8 cellular contexts compared by ENCODE assay signal in genomic region chr7:129923709-129924108, GRCh38. TPM values are rescaled to one million over a fixed set of nuclear protein-coding genes. Genes with fewer than 3 reads are reported as not detected.
DNase-seq lines count a peak whose midpoint lies in the region; ATAC-seq and TF ChIP-seq lines count a peak whose summit lies in the region.

No MANE protein-coding gene starts in this region.

- peaks cover 18 to 47% (median 35%) of the 10 kb centered on the region in 4 donors for H3K4me1 Mint-ChIP-seq in CD4-positive, CD25-positive, alpha-beta regulatory T cell
- H3K4me1 Mint-ChIP-seq in T-cell = peaks cover 48 to 55% (median 50%) of the 10 kb centered on the region in 3 donors

- ATAC-seq in CD4-positive, CD25-positive, alpha-beta regulatory T cell (ENCODE audit: low read depth in 2 of 2) = no peak
- ATAC-seq in GM21390 (IDR thresholded peaks at IDR 0.05; ENCODE audit: unreplicated experiment) (peak; percentile 67), T-cell (replicated peaks in 1 of 4) (no peak), HG03520 (IDR thresholded peaks at IDR 0.05; ENCODE audit: unreplicated experiment) (no peak)

- H3K36me3 ChIP-seq in CD4-positive, CD25-positive, alpha-beta regulatory T cell (ENCODE audit: control insufficient read depth, insufficient read depth, low read length) = peaks cover 18% of the 10 kb centered on the region

- CTCF ChIA-PET in T-cell (lab: Charles Lee) (interaction anchor here in 1 of 2 donors (0.6 kb wide), 1 partner anchor 111 kb away, joined by 11 read pairs; no protein-coding TSS in a partner anchor), HEK293T (lab: Yijun Ruan, JAX) (no interaction called here)

- H3K4me3 Mint-ChIP-seq in CD4-positive, CD25-positive, alpha-beta regulatory T cell = peak overlapping the region in 1 of 4 donors; percentile 1
- peak overlapping the region in 1 of 3 donors; percentile 52 for H3K4me3 Mint-ChIP-seq in T-cell

- no peaks in the 10 kb centered on the region for H3K27me3 ChIP-seq in CD4-positive, CD25-positive, alpha-beta regulatory T cell (ENCODE audit: control insufficient read depth, insufficient read depth, low read length)

- H3K9me3 Mint-ChIP-seq in CD4-positive, CD25-positive, alpha-beta regulatory T cell = no peaks in the 10 kb centered on the region
- H3K9me3 Mint-ChIP-seq in T-cell = no peaks in the 10 kb centered on the region

- POLR2A ChIA-PET in T-cell (lab: Charles Lee) (no interaction called here), HEK293T (lab: Yijun Ruan, JAX) (no interaction called here)

- H3K4me1 ChIP-seq in CD4-positive, CD25-positive, alpha-beta regulatory T cell (ENCODE audit: control insufficient read depth, insufficient read depth, low read length, poor library complexity, severe bottlenecking) = peaks cover 7% of the 10 kb centered on the region

- H3K27me3 Mint-ChIP-seq in CD4-positive, CD25-positive, alpha-beta regulatory T cell = no peaks in the 10 kb centered on the region
- no peaks in the 10 kb centered on the region for H3K27me3 Mint-ChIP-seq in T-cell

- H3K27ac ChIP-seq in CD4-positive, CD25-positive, alpha-beta regulatory T cell (ENCODE audit: insufficient read depth, low read length, poor library complexity, severe bottlenecking) = no peak overlapping the region

- peaks cover 19% of the 10 kb centered on the region for H3K36me3 Mint-ChIP-seq in CD4-positive, CD25-positive, alpha-beta regulatory T cell
- peaks cover 25% of the 10 kb centered on the region for H3K36me3 Mint-ChIP-seq in T-cell

- H3K4me3 ChIP-seq in CD4-positive, CD25-positive, alpha-beta regulatory T cell (ENCODE audit: low read depth, low read length) = no peak overlapping the region

- no peaks in the 10 kb centered on the region for H3K9me3 ChIP-seq in CD4-positive, CD25-positive, alpha-beta regulatory T cell (ENCODE audit: control insufficient read depth in 2 of 2, low read length in 2 of 2)

- no peak for DNase-seq in CD4-positive, CD25-positive, alpha-beta regulatory T cell
- DNase-seq in T-cell (no peak), kidney tubule cell (ENCODE audit: low spot score) (peak; percentile 85), HEK293T (ENCODE audit: extremely low spot score) (no peak), globus pallidus (ENCODE audit: low spot score) (no peak)
- DNase-seq in stimulated activated CD4-positive, alpha-beta T cell treated with anti-CD3 and anti-CD28 coated beads, Interleukin-15, amount 100 ng/mL, for 24 hours = no peak

- H3K27ac Mint-ChIP-seq in CD4-positive, CD25-positive, alpha-beta regulatory T cell = peak overlapping the region in 2 of 3 donors; percentile 34 to 45
- peak overlapping the region; percentile 10 to 12 for H3K27ac Mint-ChIP-seq in T-cell

TF ChIP-seq in HEK293T, 16 proteins besides CTCF, POLR2A, EP300 and RAD21:
- no peak for TF ChIP-seq HDGF (IDR thresholded peaks at IDR 0.05; ENCODE audit: borderline replicate concordance)
- no peak for TF ChIP-seq FOXM1 (IDR thresholded peaks at IDR 0.05; ENCODE audit: borderline replicate concordance)
- no peak for TF ChIP-seq PKNOX1 (IDR thresholded peaks at IDR 0.05)
TF ChIP-seq in HEK293T: peak in this region for 0.

RNA-seq across cellular contexts. Expression of gene UBE2H, which starts 29.1 kb away (rescaled TPM):
- 109 TPM for total RNA-seq in CD4-positive, CD25-positive, alpha-beta regulatory T cell
- 10 to 100 TPM; 50.7 to 73.5 (median 62.1) TPM for polyA plus RNA-seq in CD4-positive, CD25-positive, alpha-beta regulatory T cell
- total RNA-seq in T-cell = 10 to 100 TPM; 37.5 to 63.8 (median 50.1) TPM
